In the genomic region with DNA sequence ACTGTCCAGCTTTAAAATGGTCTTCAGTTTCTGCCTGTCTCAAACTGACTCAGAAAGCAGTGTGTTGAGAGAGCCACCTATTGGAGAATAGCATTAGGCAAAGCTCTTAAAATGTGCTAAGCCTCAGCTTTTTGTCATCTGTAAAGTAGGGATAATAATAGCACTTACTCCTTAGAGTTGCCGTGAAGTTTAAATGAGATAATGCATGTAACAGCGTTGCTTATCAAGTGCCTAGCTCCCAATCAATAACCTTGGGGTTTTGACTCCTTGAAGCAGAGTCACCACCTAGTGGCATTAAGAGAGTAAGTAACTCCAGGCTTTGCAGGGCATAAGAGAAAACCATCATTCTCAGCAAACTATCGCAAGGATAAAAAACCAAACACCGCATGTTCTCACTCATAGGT, we compare ENCODE assay signal across 10 cellular contexts.
DNase-seq lines count a peak whose midpoint lies in the region; TF ChIP-seq lines count a peak whose summit lies in the region.
"Had no signal": no experiment of that assay in that cellular context is flagged by ENCODE, and none has a peak within 500 bp of the region (broad histone marks: within the 10 kb centered on the region; RNA-seq: fewer than 3 reads in every experiment).

No MANE protein-coding gene starts in this region.

- no peak overlapping the region for H3K4me3 ChIP-seq in fibroblast of mammary gland (ENCODE audit: control insufficient read depth, low read depth, low read length)
- H3K4me3 ChIP-seq: BLaER1 treated with 17β-estradiol and CSF1 and Interleukin-3, amounts not matched to agents 10 nM and 100 nM; SJSA1 had no signal

- TF ChIP-seq CTCF in fibroblast of mammary gland (conservative IDR thresholded peaks at IDR 0.05; ENCODE audit: control insufficient read depth, insufficient read depth, low read depth, low read length): peak; percentile 22

- DNase-seq in NOMO-1 treated with DMSO at 0.1 percent for 48 hours (lab: John Stamatoyannopoulos, UW; ENCODE audit: unreplicated experiment): peak; percentile 15
- no peak for DNase-seq in NOMO-1 treated with dmso at 0.1 percent for 144 hours (lab: John Stamatoyannopoulos, UW; ENCODE audit: unreplicated experiment)
- peak; percentile 25 for DNase-seq in NCI-H69 (lab: John Stamatoyannopoulos, UW)
- DNase-seq in fibroblast of mammary gland (ENCODE audit: low read depth): peak; percentile 4
- peak; percentile 3 for DNase-seq in stromal cell of bone marrow (ENCODE audit: low read depth)
- no peak for DNase-seq in COR-L47 (lab: John Stamatoyannopoulos, UW)
- no peak for DNase-seq in RPMI8226
- no peak for DNase-seq in NCI-H2107 treated with DMSO at 0.1 percent for 48 hours (lab: John Stamatoyannopoulos, UW; ENCODE audit: unreplicated experiment)

Comparison
In these comparisons a context has a peak if more than half of its experiments do, and no peak if none do; other contexts are left out.
1. DNase-seq: peak in NOMO-1 treated with DMSO at 0.1 percent for 48 hours (single experiment), NCI-H69 (single experiment), fibroblast of mammary gland (single experiment) and stromal cell of bone marrow (single experiment); none in NOMO-1 treated with dmso at 0.1 percent for 144 hours (single experiment), COR-L47 (single experiment), RPMI8226 (single experiment) and NCI-H2107 treated with DMSO at 0.1 percent for 48 hours (single experiment).